8 cellular contexts compared by ENCODE assay signal in the genomic region with DNA sequence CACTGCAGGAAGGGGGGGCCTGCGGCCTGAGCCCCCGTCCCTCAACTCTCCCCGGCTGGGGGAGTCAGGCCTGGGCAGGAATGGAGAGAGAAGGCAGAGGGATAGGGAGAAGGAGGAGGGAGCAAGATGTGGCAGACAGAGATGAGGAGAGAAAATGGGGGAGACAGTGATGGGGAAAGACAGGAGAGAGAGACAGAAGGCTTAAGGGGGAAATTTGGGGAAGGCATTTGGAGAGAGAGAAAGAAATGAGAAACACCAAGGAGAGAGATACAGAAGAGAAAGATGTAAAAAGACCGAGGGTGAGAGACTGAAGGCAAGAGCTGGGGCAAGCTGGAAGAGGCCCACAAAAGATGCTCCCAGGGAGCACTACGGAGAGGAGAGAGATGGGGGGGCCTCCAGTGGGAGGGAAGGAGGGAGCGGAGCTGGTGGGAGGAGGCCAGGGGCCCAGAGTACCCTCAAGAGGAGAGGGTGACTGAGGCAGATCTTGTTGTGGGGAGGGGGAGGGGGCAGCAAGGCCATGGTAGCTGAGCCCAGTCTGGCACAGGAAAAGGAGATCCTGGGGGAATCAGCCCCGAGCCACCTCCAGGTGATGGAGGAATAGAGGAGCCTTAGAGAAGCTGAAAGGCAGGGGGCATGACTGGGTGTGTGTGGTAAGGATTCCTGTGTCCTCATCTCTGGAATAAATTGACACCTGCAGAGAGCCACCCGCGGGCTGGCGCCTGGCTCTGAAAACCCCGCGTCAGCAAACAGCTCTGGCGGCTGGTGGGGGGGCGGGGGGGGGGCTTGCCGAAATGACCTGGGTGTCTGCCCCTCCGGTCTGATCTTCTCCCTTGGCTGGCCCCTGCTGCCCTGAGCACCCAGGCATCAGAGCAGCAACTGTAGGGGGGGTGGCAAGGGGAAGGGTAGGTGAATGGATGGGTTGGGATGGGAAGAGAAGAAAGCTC. TPM values are rescaled to one million over a fixed set of nuclear protein-coding genes. Genes with fewer than 3 reads are reported as not detected.
A peak's percentile ranks its signal among the peaks of the same experiment; 100 is the strongest.
DNase-seq lines count a peak whose midpoint lies in the region; ATAC-seq and TF ChIP-seq lines count a peak whose summit lies in the region.
"Had no signal": no experiment of that assay in that cellular context is flagged by ENCODE, and none has a peak within 500 bp of the region (broad histone marks: within the 10 kb centered on the region; RNA-seq: fewer than 3 reads in every experiment).

No MANE protein-coding gene starts in this region.

- no peaks in the 10 kb centered on the region for H3K9me3 ChIP-seq in SJCRH30 (replicated peaks)

- peak overlapping the region; percentile 82 for H3K4me3 ChIP-seq in H7 (ENCODE audit: insufficient read depth, low read depth, low read length)
- peak overlapping the region; percentile 68 for H3K4me3 ChIP-seq in SJCRH30
- H3K4me3 ChIP-seq in fibroblast of mammary gland (ENCODE audit: control insufficient read depth, low read depth, low read length) = peak overlapping the region; percentile 69
- H3K4me3 ChIP-seq in skeletal muscle cell (ENCODE audit: low read depth, low read length) = peak overlapping the region; percentile 82

- H3K4me1 ChIP-seq in SJCRH30 = no peaks in the 10 kb centered on the region

- H3K36me3 ChIP-seq in H7 (replicated peaks; ENCODE audit: control insufficient read depth, insufficient read depth, low read length) (peaks cover 11% of the 10 kb centered on the region), SJCRH30 (no peaks in the 10 kb centered on the region)

- TF ChIP-seq CTCF in fibroblast of mammary gland (conservative IDR thresholded peaks at IDR 0.05; ENCODE audit: control insufficient read depth, insufficient read depth, low read depth, low read length) = no peak

- ATAC-seq in GM21825 (IDR thresholded peaks at IDR 0.05; ENCODE audit: unreplicated experiment) = no peak
- ATAC-seq in GM19463 (IDR thresholded peaks at IDR 0.05; ENCODE audit: unreplicated experiment) = no peak

- H3K27me3 ChIP-seq in H7 (ENCODE audit: control insufficient read depth, insufficient read depth, low read length) (peaks cover 11% of the 10 kb centered on the region), SJCRH30 (no peaks in the 10 kb centered on the region)

- DNase-seq in H7 (peak; percentile 79), SJCRH30 (no peak), fibroblast of mammary gland (ENCODE audit: low read depth) (no peak), skeletal muscle cell (ENCODE audit: low read depth) (no peak)
- DNase-seq in activated CD8-positive, alpha-beta memory T cell treated with anti-CD3 and anti-CD28 coated beads, Interleukin-2, amount 50 U/mL, for 48 hours = no peak

- no peak overlapping the region for H3K27ac ChIP-seq in SJCRH30

RNA-seq across cellular contexts. Expression of a gene that starts 1.5 kb away (rescaled TPM):
- total RNA-seq in H7 (2014; rRNA removed; shearing (Covaris generic)) = 11.6 and 15.7 TPM in 2 replicates
- 5.0 and 6.8 TPM in 2 replicates for total RNA-seq in SJCRH30 (2014; rRNA removed; shearing (Covaris generic))

RNA-seq across cellular contexts. Expression of a gene that starts 2.3 kb away (rescaled TPM):
- total RNA-seq in H7 (2014; rRNA removed; shearing (Covaris generic)) = 280 and 385 TPM in 2 replicates
- 62.4 and 71.8 TPM in 2 replicates for total RNA-seq in SJCRH30 (2014; rRNA removed; shearing (Covaris generic))

RNA-seq across cellular contexts. Expression of a gene that starts 11.8 kb away (rescaled TPM):
- total RNA-seq in H7 (2014; rRNA removed; shearing (Covaris generic)) = 26.5 and 27.8 TPM in 2 replicates
- 5.9 and 6.7 TPM in 2 replicates for total RNA-seq in SJCRH30 (2014; rRNA removed; shearing (Covaris generic))

RNA-seq across cellular contexts. Expression of a gene that starts 14.0 kb away (rescaled TPM):
- not detected in 2 replicates for total RNA-seq in H7 (2014; rRNA removed; shearing (Covaris generic))
- total RNA-seq in SJCRH30 (2014; rRNA removed; shearing (Covaris generic)) = not detected in 2 replicates
- total RNA-seq: SK-MEL-5 had no signal

RNA-seq across cellular contexts. Expression of a gene that starts 19.3 kb away (rescaled TPM):
- not detected in 2 replicates for total RNA-seq in H7 (2014; rRNA removed; shearing (Covaris generic))
- not detected in 2 replicates for total RNA-seq in SJCRH30 (2014; rRNA removed; shearing (Covaris generic))
- total RNA-seq: SK-MEL-5 had no signal
